ENCODE assay signal across 25 cellular contexts in the genomic region with DNA sequence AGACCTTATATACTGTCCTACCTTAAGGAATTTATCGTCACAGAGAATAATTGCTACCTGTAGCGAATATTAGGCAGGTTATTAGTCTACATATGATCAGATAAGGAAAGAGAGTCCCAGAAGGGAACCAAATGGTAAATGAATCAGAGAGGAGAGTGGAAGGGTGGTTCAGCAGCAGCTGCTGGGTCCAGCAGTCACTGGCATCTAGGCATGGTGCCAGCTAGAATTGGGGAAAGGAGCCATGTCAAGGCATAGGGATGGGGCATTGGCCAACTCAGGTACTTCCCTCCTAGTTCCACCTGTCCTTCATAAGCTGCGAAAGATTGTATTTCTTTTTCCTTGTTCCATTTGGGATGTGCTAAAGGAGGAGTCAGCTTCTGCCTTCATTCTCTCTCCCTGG.
"Had no signal": no experiment of that assay in that cellular context is flagged by ENCODE, and none has a peak within 500 bp of the region (broad histone marks: within the 10 kb centered on the region; RNA-seq: fewer than 3 reads in every experiment).

No MANE protein-coding gene starts in this region.

- DNase-seq: activated CD4-positive, alpha-beta memory T cell treated with anti-CD3 and anti-CD28 coated beads for 36 hours; activated CD4-positive, alpha-beta T cell treated with anti-CD3 and anti-CD28 coated beads for 36 hours; activated CD4-positive, alpha-beta T cell treated with anti-CD3 and anti-CD28 coated beads, Interleukin-2, amount 10 ng/mL, durations not matched to agents 24 days and 14 days; activated CD4-positive, CD25-positive, alpha-beta regulatory T cell; activated CD4-positive, CD25-positive, alpha-beta regulatory T cell treated with anti-CD3 and anti-CD28 coated beads, Interleukin-2, amount 50 U/mL, for 72 hours; activated CD8-positive, alpha-beta memory T cell treated with anti-CD3 and anti-CD28 coated beads, Interleukin-2, amount 10 ng/mL, durations not matched to agents 7 days and 5 days; activated CD8-positive, alpha-beta memory T cell treated with anti-CD3 and anti-CD28 coated beads, Interleukin-2, amount 50 U/mL, for 4 hours; activated CD8-positive, alpha-beta T cell treated with anti-CD3 and anti-CD28 coated beads, Interleukin-2, amount 10 ng/mL, durations not matched to agents 7 days and 5 days; activated gamma-delta T cell; activated naive CD4-positive, alpha-beta T cell; activated naive CD4-positive, alpha-beta T cell treated with anti-CD3 and anti-CD28 coated beads, Interleukin-2, amount 10 ng/mL, durations not matched to agents 7 days and 5 days; activated T-cell treated with anti-CD3 and anti-CD28 coated beads, Interleukin-2, amount 50 U/mL, for 1 hour; activated T-cell treated with anti-CD3 and anti-CD28 coated beads, Interleukin-2, amount 50 U/mL, for 48 hours; adrenal gland; amygdala; aorta; body of pancreas; caudate nucleus; effector CD8-positive, alpha-beta T cell; endodermal cell; foreskin keratinocyte; gastrocnemius medialis; glutamatergic neuron; heart left ventricle; T-helper 2 cell had no signal

- H3K4me3 ChIP-seq: adrenal gland, body of pancreas, gastrocnemius medialis, heart left ventricle had no signal

- H3K27ac ChIP-seq: adrenal gland, body of pancreas, foreskin keratinocyte, gastrocnemius medialis, heart left ventricle had no signal
